Comparison of ENCODE assay signal across 19 cellular contexts in genomic region chr9:13078164-13078563, GRCh38.
A peak's percentile ranks its signal among the peaks of the same experiment; 100 is the strongest.
DNase-seq lines count a peak whose midpoint lies in the region; ATAC-seq, FAIRE-seq and TF ChIP-seq lines count a peak whose summit lies in the region.
"Had no signal": no experiment of that assay in that cellular context is flagged by ENCODE, and none has a peak within 500 bp of the region (broad histone marks: within the 10 kb centered on the region; RNA-seq: fewer than 3 reads in every experiment).

No MANE protein-coding gene starts in this region.

- H3K4me2 ChIP-seq in HepG2 (ENCODE audit: low read depth, low read length) = no peak overlapping the region
- H3K4me2 ChIP-seq: BLaER1 treated with 17β-estradiol and CSF1 and Interleukin-3, amounts not matched to agents 10 nM and 100 nM; GM23338 had no signal

- no peak overlapping the region for H2AFZ ChIP-seq in HepG2 (ENCODE audit: low read length)
- H2AFZ ChIP-seq: GM23338 had no signal

- FAIRE-seq in HepG2 (lab: Jason Lieb, UNC) (no peak), bronchial epithelial cell (lab: Jason Lieb, UNC) (no peak)
- FAIRE-seq: GM12878, GM18507 had no signal

- no TSS peak for BruUV-seq in HepG2 (replicated peaks; lab: Mats Ljungman, UMichigan)

- no peak for TF ChIP-seq CTCF in HepG2 (CRISPR knock-in tag; IDR thresholded peaks at IDR 0.05)
- no peak for TF ChIP-seq CTCF in right lobe of liver (IDR thresholded peaks at IDR 0.05)
- no peak for TF ChIP-seq CTCF in bronchial epithelial cell (IDR thresholded peaks at IDR 0.05; ENCODE audit: insufficient read depth, low read length, severe bottlenecking)

- H3K79me2 ChIP-seq in HepG2 (ENCODE audit: insufficient read depth, low read length) = no peaks in the 10 kb centered on the region

- peaks cover under 1% of the 10 kb centered on the region for H3K9me3 Mint-ChIP-seq in activated naive CD8-positive, alpha-beta T cell treated with anti-CD3 and anti-CD28 coated beads, Interleukin-2, amount 50 U/mL, for 24 hours
- H3K9me3 Mint-ChIP-seq: GM23338 had no signal

- ATAC-seq in HepG2 (no peak), right lobe of liver (no peak), GM19452 (IDR thresholded peaks at IDR 0.05; ENCODE audit: unreplicated experiment) (no peak), HG03039 (IDR thresholded peaks at IDR 0.05; ENCODE audit: unreplicated experiment) (no peak)
- no peak for ATAC-seq in activated naive CD8-positive, alpha-beta T cell treated with anti-CD3 and anti-CD28 coated beads, Interleukin-2, amount 50 U/mL, for 24 hours
- ATAC-seq: GM12878, GM23338 had no signal

- H3K4me1 ChIP-seq in HepG2 (ENCODE audit: insufficient read depth, low read length) (no peaks in the 10 kb centered on the region), right lobe of liver (no peaks in the 10 kb centered on the region)
- H3K4me1 ChIP-seq: BLaER1 treated with 17β-estradiol and CSF1 and Interleukin-3, amounts not matched to agents 10 nM and 100 nM had no signal

- TF ChIP-seq POLR2A in HepG2 (IDR thresholded peaks at IDR 0.05; ENCODE audit: insufficient read depth in 1 of 2, low read depth in 2 of 2, low read length in 2 of 2) (no peak), right lobe of liver (IDR thresholded peaks at IDR 0.05) (no peak)

- CTCF ChIA-PET in HepG2 (lab: Yijun Ruan, JAX; ENCODE audit: low intra/inter-chr PET ratio, low total read pairs) = no interaction called here

- 6% methylated on average over 1 of the region's 1 CpG for WGBS in HepG2 (ENCODE audit: low lambda C conversion rate)
- 89% methylated on average over 1 of the region's 1 CpG for WGBS in right lobe of liver (ENCODE audit: insufficient coverage, low coverage, low lambda C conversion rate, missing lambda C conversion rate)

- intact Hi-C loops in HepG2 (cut with micrococcal nuclease; ENCODE audit: unreplicated experiment) (no loop called here), right lobe of liver (cut with DNase I) (no loop called here)

- DNase-seq in HepG2 (ENCODE audit: low spot score) (no peak), right lobe of liver (no peak), bronchial epithelial cell (ENCODE audit: low read depth) (peak; percentile 18), fibroblast of peridontal ligament (ENCODE audit: extremely low read depth) (peak; percentile 10), glomerular visceral epithelial cell (ENCODE audit: extremely low spot score) (no peak)
- DNase-seq in activated naive CD8-positive, alpha-beta T cell treated with anti-CD3 and anti-CD28 coated beads, Interleukin-2, amount 50 U/mL, for 24 hours = no peak
- DNase-seq: Calu3; CD4-positive, CD25-positive, alpha-beta regulatory T cell; DMS 273 treated with DMSO at 0.1 percent for 48 hours; H9; KBM-7 had no signal

- no peaks in the 10 kb centered on the region for H3K36me3 ChIP-seq in HepG2 (replicated peaks in 1 of 2; ENCODE audit: control insufficient read depth in 1 of 2, insufficient read depth in 2 of 2, low read length in 2 of 2)
- H3K36me3 ChIP-seq in right lobe of liver = no peaks in the 10 kb centered on the region
- no peaks in the 10 kb centered on the region for H3K36me3 ChIP-seq in bronchial epithelial cell (ENCODE audit: control insufficient read depth, insufficient read depth, low read length)
- H3K36me3 ChIP-seq: BLaER1 treated with 17β-estradiol and CSF1 and Interleukin-3, amounts not matched to agents 10 nM and 100 nM had no signal

- H3K9me3 ChIP-seq in HepG2 (ENCODE audit: low read length) = no peaks in the 10 kb centered on the region
- H3K9me3 ChIP-seq in right lobe of liver = no peaks in the 10 kb centered on the region

- POLR2A ChIA-PET in HepG2 (lab: Yijun Ruan, JAX) = no interaction called here

- no peak overlapping the region for H3K27ac ChIP-seq in HepG2 (ENCODE audit: extremely low read length, insufficient read depth, low read length)
- H3K27ac ChIP-seq in right lobe of liver = no peak overlapping the region
- H3K27ac ChIP-seq: 22Rv1; BLaER1 treated with 17β-estradiol and CSF1 and Interleukin-3, amounts not matched to agents 10 nM and 100 nM; HL-60 had no signal

- H3K9ac ChIP-seq in HepG2 (ENCODE audit: insufficient read depth, low read depth, low read length) = no peak overlapping the region
- H3K9ac ChIP-seq: BLaER1 treated with 17β-estradiol and CSF1 and Interleukin-3, amounts not matched to agents 10 nM and 100 nM had no signal

- no peaks in the 10 kb centered on the region for H3K27me3 ChIP-seq in HepG2 (ENCODE audit: control insufficient read depth in 1 of 2, insufficient read depth in 2 of 2, low read length in 2 of 2)
- no peaks in the 10 kb centered on the region for H3K27me3 ChIP-seq in right lobe of liver
- H3K27me3 ChIP-seq in bronchial epithelial cell (ENCODE audit: control insufficient read depth, insufficient read depth, low read length) = no peaks in the 10 kb centered on the region
- H3K27me3 ChIP-seq: BLaER1 treated with 17β-estradiol and CSF1 and Interleukin-3, amounts not matched to agents 10 nM and 100 nM had no signal

- in situ Hi-C loops in HepG2 (cut with HindIII; ENCODE audit: extremely low pct_ligation_motif_present, low pct_unique_long_range_greater_than_20kb) = no loop called here

- H3K4me3 ChIP-seq in HepG2 (replicated peaks in 1 of 3; ENCODE audit: insufficient read depth in 1 of 3, low read depth in 2 of 3, low read length in 3 of 3) (no peak overlapping the region), right lobe of liver (no peak overlapping the region), bronchial epithelial cell (ENCODE audit: low read depth, low read length) (no peak overlapping the region)
- H3K4me3 ChIP-seq: BLaER1 treated with 17β-estradiol and CSF1 and Interleukin-3, amounts not matched to agents 10 nM and 100 nM; GM12878; GM23338 had no signal

- TF ChIP-seq RAD21 in HepG2 (CRISPR knock-in tag; IDR thresholded peaks at IDR 0.05) = no peak

- H3K4me1 Mint-ChIP-seq in activated naive CD8-positive, alpha-beta T cell treated with anti-CD3 and anti-CD28 coated beads, Interleukin-2, amount 50 U/mL, for 24 hours = no peaks in the 10 kb centered on the region
- H3K4me1 Mint-ChIP-seq: CD4-positive, CD25-positive, alpha-beta regulatory T cell; GM23338; H9 had no signal

- TF ChIP-seq EP300 in HepG2 (IDR thresholded peaks at IDR 0.05; ENCODE audit: low read depth in 2 of 2, low read length in 2 of 2) (no peak), HepG2 (CRISPR knock-in tag; IDR thresholded peaks at IDR 0.05; ENCODE audit: borderline replicate concordance) (no peak)

- H3K4me3 Mint-ChIP-seq in activated naive CD8-positive, alpha-beta T cell treated with anti-CD3 and anti-CD28 coated beads, Interleukin-2, amount 50 U/mL, for 24 hours = no peak overlapping the region
- H3K4me3 Mint-ChIP-seq: CD4-positive, CD25-positive, alpha-beta regulatory T cell; GM23338; H9 had no signal

- no peak overlapping the region for H3K27ac Mint-ChIP-seq in activated naive CD8-positive, alpha-beta T cell treated with anti-CD3 and anti-CD28 coated beads, Interleukin-2, amount 50 U/mL, for 24 hours
- H3K27ac Mint-ChIP-seq: CD4-positive, CD25-positive, alpha-beta regulatory T cell; GM23338; H9 had no signal

- no peaks in the 10 kb centered on the region for H3K27me3 Mint-ChIP-seq in activated naive CD8-positive, alpha-beta T cell treated with anti-CD3 and anti-CD28 coated beads, Interleukin-2, amount 50 U/mL, for 24 hours
- H3K27me3 Mint-ChIP-seq: CD4-positive, CD25-positive, alpha-beta regulatory T cell had no signal

- H3K36me3 Mint-ChIP-seq in activated naive CD8-positive, alpha-beta T cell treated with anti-CD3 and anti-CD28 coated beads, Interleukin-2, amount 50 U/mL, for 24 hours (ENCODE audit: low read depth) = no peaks in the 10 kb centered on the region
- H3K36me3 Mint-ChIP-seq: CD4-positive, CD25-positive, alpha-beta regulatory T cell had no signal

- no peaks in the 10 kb centered on the region for H4K20me1 ChIP-seq in HepG2 (ENCODE audit: insufficient read depth, low read length)
- H4K20me1 ChIP-seq: BLaER1 treated with 17β-estradiol and CSF1 and Interleukin-3, amounts not matched to agents 10 nM and 100 nM had no signal

TF ChIP-seq in HepG2, 621 proteins besides CTCF, POLR2A, EP300 and RAD21:
- no peak for TF ChIP-seq ZFAT (CRISPR knock-in tag; conservative IDR thresholded peaks at IDR 0.05)
- no peak for TF ChIP-seq IRF1 (CRISPR knock-in tag; IDR thresholded peaks at IDR 0.05; ENCODE audit: low read depth)
- TF ChIP-seq PHF21A (CRISPR knock-in tag; IDR thresholded peaks at IDR 0.05) = no peak
- TF ChIP-seq GTF3A (CRISPR knock-in tag; conservative IDR thresholded peaks at IDR 0.05) = no peak
- peak; percentile 64; the same call in 1 of the 2 replicates for TF ChIP-seq ATF7 (IDR thresholded peaks at IDR 0.05)
- TF ChIP-seq ATF7 (CRISPR knock-in tag; IDR thresholded peaks at IDR 0.05) = no peak
- TF ChIP-seq CREB1 (IDR thresholded peaks at IDR 0.05) = peak; percentile 60
- TF ChIP-seq CREB1 (CRISPR knock-in tag; IDR thresholded peaks at IDR 0.05) = no peak
- no peak for TF ChIP-seq ZNF816 (CRISPR knock-in tag; IDR thresholded peaks at IDR 0.05; ENCODE audit: borderline replicate concordance)

Comparison
In these comparisons a context has a peak if more than half of its experiments do, and no peak if none do; other contexts are left out.
1. DNase-seq: peak in bronchial epithelial cell (single experiment) and fibroblast of peridontal ligament (single experiment); none in HepG2 (single experiment), right lobe of liver (0 of 3), glomerular visceral epithelial cell (single experiment) and activated naive CD8-positive, alpha-beta T cell treated with anti-CD3 and anti-CD28 coated beads, Interleukin-2, amount 50 U/mL, for 24 hours (single experiment).